8 cellular contexts compared by ENCODE assay signal in the genomic region with DNA sequence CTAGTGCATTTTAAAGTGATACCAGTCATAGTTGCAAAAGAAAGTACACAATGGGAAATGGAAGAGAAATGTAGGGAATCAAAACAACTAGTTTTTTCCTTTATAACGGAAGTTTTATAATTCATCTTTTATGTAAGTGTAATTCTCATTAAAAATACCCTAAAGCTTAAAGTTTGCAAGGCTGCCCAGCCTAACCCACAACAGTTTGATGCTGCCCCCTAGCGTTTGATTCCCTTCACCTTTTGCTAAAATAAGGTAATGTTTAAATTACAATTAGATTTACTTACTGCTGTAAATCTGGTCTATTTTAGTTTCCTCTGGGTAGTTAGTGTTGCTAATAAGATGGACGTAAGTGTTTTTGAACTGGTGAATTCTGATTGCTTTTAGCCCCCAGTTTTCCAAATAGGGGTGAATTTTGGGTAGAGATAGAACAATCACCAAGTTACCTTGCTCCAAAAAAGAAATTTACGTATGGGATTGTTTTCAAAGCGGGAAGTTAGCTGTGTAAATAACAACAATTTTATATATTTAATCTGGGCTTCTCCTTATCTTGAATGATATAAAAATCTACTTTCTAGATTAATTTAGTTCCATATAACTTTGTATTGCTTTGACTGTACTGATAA. TPM values are rescaled to one million over a fixed set of nuclear protein-coding genes. Genes with fewer than 3 reads are reported as not detected.
DNase-seq lines count a peak whose midpoint lies in the region; ATAC-seq, FAIRE-seq and TF ChIP-seq lines count a peak whose summit lies in the region.

No MANE protein-coding gene starts in this region.

- no peak for TF ChIP-seq POLR2A in right lobe of liver (IDR thresholded peaks at IDR 0.05)

- ATAC-seq in right lobe of liver (no peak), HG03378 (IDR thresholded peaks at IDR 0.05; ENCODE audit: unreplicated experiment) (no peak)

- intact Hi-C loops in right lobe of liver (cut with DNase I): loop anchor here in 1 of 2 donors (5.0 kb wide), 1 partner anchor 83 kb away; no protein-coding TSS in a partner anchor

- DNase-seq in activated gamma-delta T cell treated with Interleukin-2 at 50 U/mL for 16 hours: peak; percentile 86
- no peak for DNase-seq in activated gamma-delta T cell (lab: John Stamatoyannopoulos, UW)
- peak; percentile 9 for DNase-seq in NCI-H2029 (lab: John Stamatoyannopoulos, UW)
- peak; percentile 62 for DNase-seq in bronchial epithelial cell (ENCODE audit: low read depth)
- DNase-seq in right lobe of liver: peak in 2 of 3 donors; percentile 33 to 70
- peak; percentile 32 to 78 (median 70) for DNase-seq in stimulated activated CD4-positive, alpha-beta T cell treated with anti-CD3 and anti-CD28 coated beads, TNF-alpha, amount 100 ng/mL, for 48 hours (ENCODE audit: low read depth in 3 of 3)

- no peak for FAIRE-seq in bronchial epithelial cell (lab: Jason Lieb, UNC)

- WGBS in right lobe of liver (ENCODE audit: insufficient coverage, low coverage, low lambda C conversion rate, missing lambda C conversion rate): 26% methylated on average over 5 of the region's 5 CpGs

- H3K4me1 ChIP-seq in right lobe of liver: peaks cover 0 to 24% (median 7%) of the 10 kb centered on the region in 4 donors

- H3K27me3 ChIP-seq in bronchial epithelial cell (ENCODE audit: control insufficient read depth, insufficient read depth, low read length): no peaks in the 10 kb centered on the region
- H3K27me3 ChIP-seq in right lobe of liver: no peaks in the 10 kb centered on the region

- H3K4me3 ChIP-seq in WI38 (ENCODE audit: low read depth, low read length) (peak overlapping the region; percentile 90), bronchial epithelial cell (ENCODE audit: low read depth, low read length) (no peak overlapping the region), right lobe of liver (no peak overlapping the region)

- peak; percentile 56 for TF ChIP-seq CTCF in WI38 (IDR thresholded peaks at IDR 0.05; ENCODE audit: low read depth, low read length)
- TF ChIP-seq CTCF in bronchial epithelial cell (IDR thresholded peaks at IDR 0.05; ENCODE audit: insufficient read depth, low read length, severe bottlenecking): peak; percentile 64
- TF ChIP-seq CTCF in right lobe of liver (IDR thresholded peaks at IDR 0.05): peak; percentile 75 to 87 (median 84)

- no peaks in the 10 kb centered on the region for H3K9me3 ChIP-seq in right lobe of liver

- H3K27ac ChIP-seq in right lobe of liver: no peak overlapping the region

- H3K36me3 ChIP-seq in bronchial epithelial cell (ENCODE audit: control insufficient read depth, insufficient read depth, low read length): no peaks in the 10 kb centered on the region
- H3K36me3 ChIP-seq in right lobe of liver: no peaks in the 10 kb centered on the region

RNA-seq across cellular contexts. Expression of a gene that starts 3.4 kb away (rescaled TPM):
- total RNA-seq in bronchial epithelial cell (5.0 and 13.4 TPM in 2 replicates), right lobe of liver (1 to 10 TPM; 3.5 to 5.2 (median 4.6) TPM)
